Comparison of ENCODE assay signal across 1 cellular context in the genomic region with DNA sequence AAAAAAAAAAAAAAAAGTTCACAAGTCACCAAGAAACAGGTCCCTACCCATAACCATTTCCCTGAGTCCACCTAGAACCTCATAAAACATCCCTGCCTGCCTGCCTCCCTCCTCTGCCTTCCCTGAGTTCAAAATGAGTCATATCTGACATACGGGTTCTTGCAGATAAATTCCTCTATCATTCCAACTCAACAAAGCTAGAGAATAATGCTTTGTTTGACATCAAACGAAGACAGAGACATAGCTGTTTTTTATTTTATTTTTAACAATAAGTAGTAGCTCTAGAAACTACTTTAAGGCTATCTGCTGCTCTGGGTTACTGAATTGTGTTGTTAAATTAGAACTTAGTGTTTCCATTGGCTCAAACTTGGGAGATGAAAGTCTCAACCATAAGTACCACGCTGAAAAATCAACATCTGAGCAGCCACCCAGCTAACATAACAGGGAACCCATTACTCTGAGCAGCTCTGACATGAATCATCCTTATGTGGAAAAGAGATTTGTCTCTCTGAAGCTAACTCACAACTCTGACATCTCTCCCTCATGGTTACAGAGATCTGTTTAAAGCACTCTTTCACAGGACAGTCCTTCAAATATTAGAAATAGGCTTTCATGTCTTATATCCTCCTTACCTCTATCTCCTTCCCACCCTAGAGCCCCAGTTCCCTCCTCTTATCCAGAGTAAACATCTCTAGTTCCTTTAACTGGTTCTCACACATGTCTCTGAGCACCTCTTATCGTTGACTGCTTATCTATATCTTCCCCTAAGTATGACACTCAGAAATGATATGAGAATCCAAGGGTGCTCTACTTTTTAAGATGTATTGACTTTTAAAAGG.
TF ChIP-seq lines count a peak whose summit lies in the region.

No MANE protein-coding gene starts in this region.

TF ChIP-seq in K562, 482 proteins besides CTCF, POLR2A, EP300 and RAD21 (continued from another document and continues in another):
- TF ChIP-seq FOXP4 (CRISPR knock-in tag; IDR thresholded peaks at IDR 0.05; ENCODE audit: borderline replicate concordance) (no peak), ZNF586 (CRISPR knock-in tag; conservative IDR thresholded peaks at IDR 0.05) (no peak), FIP1L1 (IDR thresholded peaks at IDR 0.05; ENCODE audit: low read depth, low read length, poor library complexity, severe bottlenecking) (no peak), BRCA1 (IDR thresholded peaks at IDR 0.05) (no peak), BRCA1 (CRISPR knock-in tag; IDR thresholded peaks at IDR 0.05) (no peak), ZNF133 (CRISPR knock-in tag; IDR thresholded peaks at IDR 0.05) (no peak), POLR2AphosphoS2 (IDR thresholded peaks at IDR 0.05; ENCODE audit: low read length) (no peak), ZNF655 (CRISPR knock-in tag; IDR thresholded peaks at IDR 0.05) (no peak), NKRF (IDR thresholded peaks at IDR 0.05; ENCODE audit: borderline replicate concordance) (no peak), NONO (IDR thresholded peaks at IDR 0.05; ENCODE audit: low read depth in 2 of 2, low read length in 1 of 2) (no peak), ARNT (IDR thresholded peaks at IDR 0.05) (peak in 1 of 2 experiments; percentile 56; a peak in 1 of 4 replicates), KLF1 (tag; IDR thresholded peaks at IDR 0.05) (no peak), ZKSCAN3 (CRISPR knock-in tag; IDR thresholded peaks at IDR 0.05) (no peak), PHF20 (IDR thresholded peaks at IDR 0.05; ENCODE audit: partially characterized antibody) (no peak), ZNF511 (CRISPR knock-in tag; IDR thresholded peaks at IDR 0.05) (no peak), BRD4 (IDR thresholded peaks at IDR 0.05) (no peak), MYBL2 (IDR thresholded peaks at IDR 0.05; ENCODE audit: low read depth) (no peak), MYBL2 (CRISPR knock-in tag; IDR thresholded peaks at IDR 0.05; ENCODE audit: borderline replicate concordance) (no peak), SRSF3 (IDR thresholded peaks at IDR 0.05; ENCODE audit: insufficient read depth, low read length) (no peak), HDAC2 (IDR thresholded peaks at IDR 0.05) (peak; percentile 85; the same call in 1 of the 2 replicates), ZNF217 (CRISPR knock-in tag; IDR thresholded peaks at IDR 0.05) (no peak), WHSC1 (IDR thresholded peaks at IDR 0.05; ENCODE audit: low read length) (no peak), ZNF75A (CRISPR knock-in tag; IDR thresholded peaks at IDR 0.05) (no peak), DDX20 (tag; IDR thresholded peaks at IDR 0.05; ENCODE audit: low read depth) (no peak), ZFP36 (IDR thresholded peaks at IDR 0.05; ENCODE audit: low read depth, low read length, partially characterized antibody) (no peak), ZNF512 (tag; IDR thresholded peaks at IDR 0.05) (no peak), SMARCA4 (IDR thresholded peaks at IDR 0.05) (peak; percentile 96), NFE2L1 (tag; IDR thresholded peaks at IDR 0.05; ENCODE audit: borderline replicate concordance, low read depth) (no peak), ZNF57 (CRISPR knock-in tag; IDR thresholded peaks at IDR 0.05) (no peak), RBM15 (IDR thresholded peaks at IDR 0.05; ENCODE audit: insufficient read depth, low read length) (no peak), HMGN3 (IDR thresholded peaks at IDR 0.05; ENCODE audit: borderline replicate concordance, extremely low read depth, insufficient read length, low read depth, low read length) (no peak), TOE1 (IDR thresholded peaks at IDR 0.05; ENCODE audit: borderline replicate concordance) (no peak), TOE1 (CRISPR knock-in tag; IDR thresholded peaks at IDR 0.05; ENCODE audit: borderline replicate concordance, low read depth) (no peak), SIRT6 (IDR thresholded peaks at IDR 0.05; ENCODE audit: low read depth, low read length) (no peak), TAF15 (IDR thresholded peaks at IDR 0.05; ENCODE audit: low read depth, low read length) (no peak), C11orf30 (IDR thresholded peaks at IDR 0.05; ENCODE audit: low read depth) (no peak), NFIX (CRISPR knock-in tag; IDR thresholded peaks at IDR 0.05; ENCODE audit: low read depth) (no peak), TAF1 (IDR thresholded peaks at IDR 0.05; ENCODE audit: control insufficient read depth, extremely low read depth, insufficient read depth, low read length, severe bottlenecking) (no peak), NFIC (IDR thresholded peaks at IDR 0.05) (peak; percentile 51), ZNF77 (CRISPR knock-in tag; IDR thresholded peaks at IDR 0.05) (no peak), BHLHE40 (IDR thresholded peaks at IDR 0.05; ENCODE audit: low read length) (no peak), MIER1 (IDR thresholded peaks at IDR 0.05; ENCODE audit: low read depth) (no peak), GATA2 (CRISPR knock-in tag; IDR thresholded peaks at IDR 0.05) (0 out of 2 replicates have a peak, but pooled peaks have one; percentile 31), L3MBTL2 (IDR thresholded peaks at IDR 0.05) (peak; percentile 47)
- TF ChIP-seq, protein P1, sequence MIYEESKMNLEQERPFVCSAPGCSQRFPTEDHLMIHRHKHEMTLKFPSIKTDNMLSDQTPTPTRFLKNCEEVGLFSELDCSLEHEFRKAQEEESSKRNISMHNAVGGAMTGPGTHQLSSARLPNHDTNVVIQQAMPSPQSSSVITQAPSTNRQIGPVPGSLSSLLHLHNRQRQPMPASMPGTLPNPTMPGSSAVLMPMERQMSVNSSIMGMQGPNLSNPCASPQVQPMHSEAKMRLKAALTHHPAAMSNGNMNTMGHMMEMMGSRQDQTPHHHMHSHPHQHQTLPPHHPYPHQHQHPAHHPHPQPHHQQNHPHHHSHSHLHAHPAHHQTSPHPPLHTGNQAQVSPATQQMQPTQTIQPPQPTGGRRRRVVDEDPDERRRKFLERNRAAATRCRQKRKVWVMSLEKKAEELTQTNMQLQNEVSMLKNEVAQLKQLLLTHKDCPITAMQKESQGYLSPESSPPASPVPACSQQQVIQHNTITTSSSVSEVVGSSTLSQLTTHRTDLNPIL (CRISPR knock-in tag; IDR thresholded peaks at IDR 0.05): no peak
- TF ChIP-seq, protein P2, sequence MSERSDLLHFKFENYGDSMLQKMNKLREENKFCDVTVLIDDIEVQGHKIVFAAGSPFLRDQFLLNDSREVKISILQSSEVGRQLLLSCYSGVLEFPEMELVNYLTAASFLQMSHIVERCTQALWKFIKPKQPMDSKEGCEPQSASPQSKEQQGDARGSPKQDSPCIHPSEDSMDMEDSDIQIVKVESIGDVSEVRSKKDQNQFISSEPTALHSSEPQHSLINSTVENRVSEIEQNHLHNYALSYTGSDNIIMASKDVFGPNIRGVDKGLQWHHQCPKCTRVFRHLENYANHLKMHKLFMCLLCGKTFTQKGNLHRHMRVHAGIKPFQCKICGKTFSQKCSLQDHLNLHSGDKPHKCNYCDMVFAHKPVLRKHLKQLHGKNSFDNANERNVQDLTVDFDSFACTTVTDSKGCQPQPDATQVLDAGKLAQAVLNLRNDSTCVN (CRISPR knock-in tag; IDR thresholded peaks at IDR 0.05): no peak
- TF ChIP-seq, protein P3, sequence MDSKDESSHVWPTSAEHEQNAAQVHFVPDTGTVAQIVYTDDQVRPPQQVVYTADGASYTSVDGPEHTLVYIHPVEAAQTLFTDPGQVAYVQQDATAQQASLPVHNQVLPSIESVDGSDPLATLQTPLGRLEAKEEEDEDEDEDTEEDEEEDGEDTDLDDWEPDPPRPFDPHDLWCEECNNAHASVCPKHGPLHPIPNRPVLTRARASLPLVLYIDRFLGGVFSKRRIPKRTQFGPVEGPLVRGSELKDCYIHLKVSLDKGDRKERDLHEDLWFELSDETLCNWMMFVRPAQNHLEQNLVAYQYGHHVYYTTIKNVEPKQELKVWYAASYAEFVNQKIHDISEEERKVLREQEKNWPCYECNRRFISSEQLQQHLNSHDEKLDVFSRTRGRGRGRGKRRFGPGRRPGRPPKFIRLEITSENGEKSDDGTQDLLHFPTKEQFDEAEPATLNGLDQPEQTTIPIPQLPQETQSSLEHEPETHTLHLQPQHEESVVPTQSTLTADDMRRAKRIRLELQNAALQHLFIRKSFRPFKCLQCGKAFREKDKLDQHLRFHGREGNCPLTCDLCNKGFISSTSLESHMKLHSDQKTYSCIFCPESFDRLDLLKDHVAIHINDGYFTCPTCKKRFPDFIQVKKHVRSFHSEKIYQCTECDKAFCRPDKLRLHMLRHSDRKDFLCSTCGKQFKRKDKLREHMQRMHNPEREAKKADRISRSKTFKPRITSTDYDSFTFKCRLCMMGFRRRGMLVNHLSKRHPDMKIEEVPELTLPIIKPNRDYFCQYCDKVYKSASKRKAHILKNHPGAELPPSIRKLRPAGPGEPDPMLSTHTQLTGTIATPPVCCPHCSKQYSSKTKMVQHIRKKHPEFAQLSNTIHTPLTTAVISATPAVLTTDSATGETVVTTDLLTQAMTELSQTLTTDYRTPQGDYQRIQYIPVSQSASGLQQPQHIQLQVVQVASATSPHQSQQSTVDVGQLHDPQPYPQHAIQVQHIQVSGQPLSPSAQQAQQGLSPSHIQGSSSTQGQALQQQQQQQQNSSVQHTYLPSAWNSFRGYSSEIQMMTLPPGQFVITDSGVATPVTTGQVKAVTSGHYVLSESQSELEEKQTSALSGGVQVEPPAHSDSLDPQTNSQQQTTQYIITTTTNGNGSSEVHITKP (IDR thresholded peaks at IDR 0.05; ENCODE audit: partially characterized antibody): no peak
- TF ChIP-seq, protein P4, sequence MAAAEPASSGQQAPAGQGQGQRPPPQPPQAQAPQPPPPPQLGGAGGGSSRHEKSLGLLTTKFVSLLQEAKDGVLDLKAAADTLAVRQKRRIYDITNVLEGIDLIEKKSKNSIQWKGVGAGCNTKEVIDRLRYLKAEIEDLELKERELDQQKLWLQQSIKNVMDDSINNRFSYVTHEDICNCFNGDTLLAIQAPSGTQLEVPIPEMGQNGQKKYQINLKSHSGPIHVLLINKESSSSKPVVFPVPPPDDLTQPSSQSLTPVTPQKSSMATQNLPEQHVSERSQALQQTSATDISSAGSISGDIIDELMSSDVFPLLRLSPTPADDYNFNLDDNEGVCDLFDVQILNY (CRISPR knock-in tag; IDR thresholded peaks at IDR 0.05): no peak
- TF ChIP-seq, protein P5, sequence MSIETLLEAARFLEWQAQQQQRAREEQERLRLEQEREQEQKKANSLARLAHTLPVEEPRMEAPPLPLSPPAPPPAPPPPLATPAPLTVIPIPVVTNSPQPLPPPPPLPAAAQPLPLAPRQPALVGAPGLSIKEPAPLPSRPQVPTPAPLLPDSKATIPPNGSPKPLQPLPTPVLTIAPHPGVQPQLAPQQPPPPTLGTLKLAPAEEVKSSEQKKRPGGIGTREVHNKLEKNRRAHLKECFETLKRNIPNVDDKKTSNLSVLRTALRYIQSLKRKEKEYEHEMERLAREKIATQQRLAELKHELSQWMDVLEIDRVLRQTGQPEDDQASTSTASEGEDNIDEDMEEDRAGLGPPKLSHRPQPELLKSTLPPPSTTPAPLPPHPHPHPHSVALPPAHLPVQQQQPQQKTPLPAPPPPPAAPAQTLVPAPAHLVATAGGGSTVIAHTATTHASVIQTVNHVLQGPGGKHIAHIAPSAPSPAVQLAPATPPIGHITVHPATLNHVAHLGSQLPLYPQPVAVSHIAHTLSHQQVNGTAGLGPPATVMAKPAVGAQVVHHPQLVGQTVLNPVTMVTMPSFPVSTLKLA (conservative IDR thresholded peaks at IDR 0.05): peak; percentile 34 to 69; a peak in 2 of 4 replicates
